In the genomic region with DNA sequence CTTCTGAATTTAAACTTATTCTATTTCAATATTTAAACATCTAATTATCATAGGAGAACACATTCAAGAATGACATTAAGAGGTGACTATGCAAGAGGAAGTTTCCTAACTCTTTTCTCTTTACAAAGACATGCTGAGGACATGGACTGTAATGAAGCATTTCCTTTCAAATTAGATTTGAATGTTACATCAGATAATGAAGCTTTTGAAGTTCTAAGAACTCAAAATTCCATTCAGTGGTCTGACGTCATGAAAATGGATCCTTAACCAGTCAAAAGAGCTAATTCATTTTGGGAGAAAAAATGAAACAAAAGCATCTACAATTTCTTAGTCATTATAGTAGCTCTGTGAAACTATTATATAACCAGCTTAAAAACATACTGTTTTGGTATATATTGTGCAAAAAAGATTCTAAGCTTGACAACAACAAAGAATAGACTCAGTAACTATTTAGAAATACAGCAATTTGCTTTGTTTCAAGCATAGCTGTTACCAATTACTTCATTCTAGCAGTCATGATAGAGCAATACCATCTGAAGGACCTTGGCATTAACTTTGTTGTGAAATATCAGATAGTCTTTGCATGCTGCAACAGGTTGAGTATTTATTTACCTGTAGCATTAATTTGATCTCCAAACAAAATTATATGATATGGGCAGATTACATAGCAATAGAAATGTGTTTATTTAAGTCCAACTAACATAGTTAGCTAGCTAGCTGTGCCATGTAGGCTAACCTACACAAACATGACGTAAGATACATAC, we compare ENCODE assay signal across 1 cellular context.
A peak's percentile ranks its signal among the peaks of the same experiment; 100 is the strongest.
TF ChIP-seq lines count a peak whose summit lies in the region.

No MANE protein-coding gene starts in this region.

TF ChIP-seq in HEK293, 187 proteins besides CTCF, POLR2A, EP300 and RAD21 (continued from another document):
- TF ChIP-seq, protein P1, sequence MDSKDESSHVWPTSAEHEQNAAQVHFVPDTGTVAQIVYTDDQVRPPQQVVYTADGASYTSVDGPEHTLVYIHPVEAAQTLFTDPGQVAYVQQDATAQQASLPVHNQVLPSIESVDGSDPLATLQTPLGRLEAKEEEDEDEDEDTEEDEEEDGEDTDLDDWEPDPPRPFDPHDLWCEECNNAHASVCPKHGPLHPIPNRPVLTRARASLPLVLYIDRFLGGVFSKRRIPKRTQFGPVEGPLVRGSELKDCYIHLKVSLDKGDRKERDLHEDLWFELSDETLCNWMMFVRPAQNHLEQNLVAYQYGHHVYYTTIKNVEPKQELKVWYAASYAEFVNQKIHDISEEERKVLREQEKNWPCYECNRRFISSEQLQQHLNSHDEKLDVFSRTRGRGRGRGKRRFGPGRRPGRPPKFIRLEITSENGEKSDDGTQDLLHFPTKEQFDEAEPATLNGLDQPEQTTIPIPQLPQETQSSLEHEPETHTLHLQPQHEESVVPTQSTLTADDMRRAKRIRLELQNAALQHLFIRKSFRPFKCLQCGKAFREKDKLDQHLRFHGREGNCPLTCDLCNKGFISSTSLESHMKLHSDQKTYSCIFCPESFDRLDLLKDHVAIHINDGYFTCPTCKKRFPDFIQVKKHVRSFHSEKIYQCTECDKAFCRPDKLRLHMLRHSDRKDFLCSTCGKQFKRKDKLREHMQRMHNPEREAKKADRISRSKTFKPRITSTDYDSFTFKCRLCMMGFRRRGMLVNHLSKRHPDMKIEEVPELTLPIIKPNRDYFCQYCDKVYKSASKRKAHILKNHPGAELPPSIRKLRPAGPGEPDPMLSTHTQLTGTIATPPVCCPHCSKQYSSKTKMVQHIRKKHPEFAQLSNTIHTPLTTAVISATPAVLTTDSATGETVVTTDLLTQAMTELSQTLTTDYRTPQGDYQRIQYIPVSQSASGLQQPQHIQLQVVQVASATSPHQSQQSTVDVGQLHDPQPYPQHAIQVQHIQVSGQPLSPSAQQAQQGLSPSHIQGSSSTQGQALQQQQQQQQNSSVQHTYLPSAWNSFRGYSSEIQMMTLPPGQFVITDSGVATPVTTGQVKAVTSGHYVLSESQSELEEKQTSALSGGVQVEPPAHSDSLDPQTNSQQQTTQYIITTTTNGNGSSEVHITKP (tag by site-specific recombination; IDR thresholded peaks at IDR 0.05), result 0 out of 2 replicates have a peak, but pooled peaks have one; percentile 34
- TF ChIP-seq, protein P2, sequence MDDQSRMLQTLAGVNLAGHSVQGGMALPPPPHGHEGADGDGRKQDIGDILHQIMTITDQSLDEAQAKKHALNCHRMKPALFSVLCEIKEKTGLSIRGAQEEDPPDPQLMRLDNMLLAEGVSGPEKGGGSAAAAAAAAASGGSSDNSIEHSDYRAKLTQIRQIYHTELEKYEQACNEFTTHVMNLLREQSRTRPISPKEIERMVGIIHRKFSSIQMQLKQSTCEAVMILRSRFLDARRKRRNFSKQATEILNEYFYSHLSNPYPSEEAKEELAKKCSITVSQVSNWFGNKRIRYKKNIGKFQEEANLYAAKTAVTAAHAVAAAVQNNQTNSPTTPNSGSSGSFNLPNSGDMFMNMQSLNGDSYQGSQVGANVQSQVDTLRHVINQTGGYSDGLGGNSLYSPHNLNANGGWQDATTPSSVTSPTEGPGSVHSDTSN (CRISPR knock-in tag; IDR thresholded peaks at IDR 0.05), result no peak
TF ChIP-seq in HEK293: peak in this region for 2.
